ENCODE assay signal across 1 cellular context in genomic region chr10:102235598-102235920, GRCh38.
TF ChIP-seq lines count a peak whose summit lies in the region.

No MANE protein-coding gene starts in this region.

TF ChIP-seq in K562, 482 proteins besides CTCF, POLR2A, EP300 and RAD21:
- TF ChIP-seq ATF3 (IDR thresholded peaks at IDR 0.05), result 0 out of 2 replicates have a peak, but pooled peaks have one; percentile 13
- no peak for TF ChIP-seq ATF3 (CRISPR knock-in tag; conservative IDR thresholded peaks at IDR 0.05)
- no peak for TF ChIP-seq SMARCA4 (IDR thresholded peaks at IDR 0.05)
- TF ChIP-seq HNRNPUL1 (IDR thresholded peaks at IDR 0.05; ENCODE audit: low read length), result no peak
